ENCODE assay signal across 23 cellular contexts in genomic region chr2:217398101-217398500, GRCh38.
"Had no signal": no experiment of that assay in that cellular context is flagged by ENCODE, and none has a peak within 500 bp of the region (broad histone marks: within the 10 kb centered on the region; RNA-seq: fewer than 3 reads in every experiment).

No MANE protein-coding gene starts in this region.

- H3K27ac ChIP-seq: adrenal gland, ascending aorta, esophagus squamous epithelium, gastrocnemius medialis, parathyroid adenoma, testis, vagina had no signal

- H3K4me3 Mint-ChIP-seq: activated CD4-positive, alpha-beta memory T cell treated with anti-CD3 and anti-CD28 coated beads, Interleukin-2, amount 10 ng/mL, durations not matched to agents 7 days and 5 days; activated naive CD4-positive, alpha-beta T cell treated with anti-CD3 and anti-CD28 coated beads, Interleukin-2, amount 10 ng/mL, durations not matched to agents 7 days and 5 days; nephron; stimulated activated memory B cell treated with anti-CD40 and anti-IgM and Interleukin-4, amounts not matched to agents 10 μg/mL and 1 μg/mL and 100 μg/mL, for 72 hours had no signal

- H3K36me3 Mint-ChIP-seq: activated naive CD4-positive, alpha-beta T cell treated with anti-CD3 and anti-CD28 coated beads, Interleukin-2, amount 10 ng/mL, durations not matched to agents 7 days and 5 days; stimulated activated memory B cell treated with anti-CD40 and anti-IgM and Interleukin-4, amounts not matched to agents 10 μg/mL and 1 μg/mL and 100 μg/mL, for 72 hours had no signal

- H3K27ac Mint-ChIP-seq: activated CD4-positive, alpha-beta memory T cell treated with anti-CD3 and anti-CD28 coated beads, Interleukin-2, amount 10 ng/mL, durations not matched to agents 7 days and 5 days; activated naive CD4-positive, alpha-beta T cell treated with anti-CD3 and anti-CD28 coated beads, Interleukin-2, amount 10 ng/mL, durations not matched to agents 7 days and 5 days; stimulated activated memory B cell treated with anti-CD40 and anti-IgM and Interleukin-4, amounts not matched to agents 10 μg/mL and 1 μg/mL and 100 μg/mL, for 72 hours; T-helper 17 cell had no signal

- H3K9me3 Mint-ChIP-seq: activated CD4-positive, alpha-beta memory T cell treated with anti-CD3 and anti-CD28 coated beads, Interleukin-2, amount 10 ng/mL, durations not matched to agents 7 days and 5 days had no signal

- H3K9me3 ChIP-seq: adrenal gland, ascending aorta, esophagus squamous epithelium, gastrocnemius medialis, left ventricle myocardium inferior, testis, vagina had no signal

- H3K9ac ChIP-seq: parathyroid adenoma had no signal

- H3K36me3 ChIP-seq: adrenal gland, ascending aorta, esophagus squamous epithelium, gastrocnemius medialis, left ventricle myocardium inferior, vagina had no signal

- H3K4me3 ChIP-seq: adrenal gland, ascending aorta, esophagus squamous epithelium, gastrocnemius medialis, left ventricle myocardium inferior, testis, vagina had no signal

- H3K4me1 ChIP-seq: parathyroid adenoma had no signal

- H3K79me2 ChIP-seq: parathyroid adenoma had no signal

- H3K27me3 Mint-ChIP-seq: activated CD4-positive, alpha-beta memory T cell treated with anti-CD3 and anti-CD28 coated beads, Interleukin-2, amount 10 ng/mL, durations not matched to agents 7 days and 5 days; activated naive CD4-positive, alpha-beta T cell treated with anti-CD3 and anti-CD28 coated beads, Interleukin-2, amount 10 ng/mL, durations not matched to agents 7 days and 5 days; stimulated activated memory B cell treated with anti-CD40 and anti-IgM and Interleukin-4, amounts not matched to agents 10 μg/mL and 1 μg/mL and 100 μg/mL, for 72 hours; T-helper 17 cell had no signal

- DNase-seq: activated CD4-positive, alpha-beta memory T cell treated with anti-CD3 and anti-CD28 coated beads, Interleukin-2, amount 10 ng/mL, durations not matched to agents 7 days and 5 days; activated CD4-positive, alpha-beta T cell treated with anti-CD3 and anti-CD28 coated beads for 48 hours; activated CD4-positive, CD25-positive, alpha-beta regulatory T cell; activated effector memory CD4-positive, alpha-beta T cell treated with anti-CD3 and anti-CD28 coated beads, Interleukin-2, amount 50 U/mL, for 16 hours; activated naive CD4-positive, alpha-beta T cell treated with anti-CD3 and anti-CD28 coated beads, Interleukin-2, amount 10 ng/mL, durations not matched to agents 7 days and 5 days; activated T-cell treated with anti-CD3 and anti-CD28 coated beads for 4 hours; central memory CD4-positive, alpha-beta T cell; dermis blood vessel endothelial cell; effector memory CD4-positive, alpha-beta T cell; esophagus squamous epithelium; gastrocnemius medialis; mammary epithelial cell; midbrain; T-helper 17 cell; testis; trophoblast cell had no signal

- H3K27me3 ChIP-seq: adrenal gland, ascending aorta, esophagus squamous epithelium, gastrocnemius medialis, testis, vagina had no signal

- H2AFZ ChIP-seq: parathyroid adenoma had no signal

- ATAC-seq: gastrocnemius medialis; stimulated activated memory B cell treated with anti-CD40 and anti-IgM and Interleukin-4, amounts not matched to agents 10 μg/mL and 1 μg/mL and 100 μg/mL, for 72 hours; T-helper 17 cell had no signal
